ENCODE assay signal across 9 cellular contexts in genomic region chr22:37525073-37525745, GRCh38. TPM values are rescaled to one million over a fixed set of nuclear protein-coding genes. Genes with fewer than 3 reads are reported as not detected.
A peak's percentile ranks its signal among the peaks of the same experiment; 100 is the strongest.
DNase-seq lines count a peak whose midpoint lies in the region; ATAC-seq and TF ChIP-seq lines count a peak whose summit lies in the region.
"Had no signal": no experiment of that assay in that cellular context is flagged by ENCODE, and none has a peak within 500 bp of the region (broad histone marks: within the 10 kb centered on the region; RNA-seq: fewer than 3 reads in every experiment).

No MANE protein-coding gene starts in this region.

- no peak for TF ChIP-seq CTCF in gastroesophageal sphincter (IDR thresholded peaks at IDR 0.05)
- no peak for TF ChIP-seq CTCF in upper lobe of right lung (IDR thresholded peaks at IDR 0.05)

- H3K9me3 ChIP-seq in gastroesophageal sphincter (no peaks in the 10 kb centered on the region), upper lobe of right lung (no peaks in the 10 kb centered on the region)

- intact Hi-C loops in upper lobe of right lung (cut with DNase I): no loop called here

- ATAC-seq in gastroesophageal sphincter: peak; percentile 32
- peak; percentile 64 for ATAC-seq in upper lobe of right lung
- no peak for ATAC-seq in GM21367 (IDR thresholded peaks at IDR 0.05; ENCODE audit: unreplicated experiment)
- no peak for ATAC-seq in GM21619 (IDR thresholded peaks at IDR 0.05; ENCODE audit: unreplicated experiment)
- no peak for ATAC-seq in HG03460 (IDR thresholded peaks at IDR 0.05; ENCODE audit: unreplicated experiment)

- H3K27me3 ChIP-seq in gastroesophageal sphincter (peaks cover 63% of the 10 kb centered on the region), upper lobe of right lung (no peaks in the 10 kb centered on the region)

- WGBS in gastroesophageal sphincter (ENCODE audit: low coverage in 1 of 2), 2 donors: 73% methylated on average over 2 of the region's 10 CpGs; no CpG with 5 or more reads in 1 of the 2 donors

- peak overlapping the region in 1 of 4 donors; percentile 31 for H3K27ac ChIP-seq in gastroesophageal sphincter
- no peak overlapping the region for H3K27ac ChIP-seq in upper lobe of right lung

- no peak overlapping the region for H3K4me3 ChIP-seq in gastroesophageal sphincter
- H3K4me3 ChIP-seq in upper lobe of right lung: no peak overlapping the region

- TF ChIP-seq POLR2A in gastroesophageal sphincter (IDR thresholded peaks at IDR 0.05): no peak

- H3K36me3 ChIP-seq in gastroesophageal sphincter: no peaks in the 10 kb centered on the region
- no peaks in the 10 kb centered on the region for H3K36me3 ChIP-seq in upper lobe of right lung

- H3K4me1 ChIP-seq in gastroesophageal sphincter (peaks cover 0 to 6% (median 0%) of the 10 kb centered on the region in 3 donors), upper lobe of right lung (peaks cover 5% of the 10 kb centered on the region)

- TF ChIP-seq EP300 in gastroesophageal sphincter (IDR thresholded peaks at IDR 0.05): no peak

- DNase-seq in stimulated activated CD4-positive, alpha-beta T cell treated with anti-CD3 and anti-CD28 coated beads, Interleukin-12 subunit alpha, Interleukin-12 subunit beta, amount 100 ng/mL, for 4 hours: peak; percentile 13
- no peak for DNase-seq in stimulated activated CD4-positive, alpha-beta T cell treated with anti-CD3 and anti-CD28 coated beads, Interleukin-4, amount 100 ng/mL, for 24 hours
- DNase-seq in SW 1271 (lab: John Stamatoyannopoulos, UW) (peak; percentile 77 to 81), upper lobe of right lung (no peak)

RNA-seq across cellular contexts. Expression of gene CARD10, which starts 6.0 kb away (rescaled TPM):
- 10 to 100 TPM in 2 of 4 donors, 1 to 10 TPM in 2; 4.0 to 14.0 (median 9.9) TPM for total RNA-seq in gastroesophageal sphincter
- total RNA-seq in upper lobe of right lung: 17.0 TPM

RNA-seq across cellular contexts. Expression of gene CDC42EP1, which starts 35.1 kb away (rescaled TPM):
- 10 to 100 TPM; 19.0 to 37.7 (median 27.4) TPM for total RNA-seq in gastroesophageal sphincter
- total RNA-seq in upper lobe of right lung: 73.9 TPM

RNA-seq across cellular contexts. Expression of gene MFNG, which starts 39.0 kb away (rescaled TPM):
- total RNA-seq in gastroesophageal sphincter: 10 to 100 TPM in 3 of 4 donors, 1 to 10 TPM in 1; 6.4 to 14.6 (median 12.1) TPM
- total RNA-seq in upper lobe of right lung: 53.5 TPM

RNA-seq across cellular contexts. Expression of gene LGALS2, which starts 54.7 kb away (rescaled TPM):
- not detected for total RNA-seq in gastroesophageal sphincter
- 2.5 TPM for total RNA-seq in upper lobe of right lung
- total RNA-seq: T-helper 2 cell treated with Interferon-gamma antibody and Interleukin-4, amounts not matched to agents 100 ng/mL and 5 ng/mL, for 36 hours had no signal

Comparison
In these comparisons a context has a peak if more than half of its experiments do, and no peak if none do; other contexts are left out.
1. DNase-seq: peak in stimulated activated CD4-positive, alpha-beta T cell treated with anti-CD3 and anti-CD28 coated beads, Interleukin-12 subunit alpha, Interleukin-12 subunit beta, amount 100 ng/mL, for 4 hours (single experiment) and SW 1271 (2 of 2); none in stimulated activated CD4-positive, alpha-beta T cell treated with anti-CD3 and anti-CD28 coated beads, Interleukin-4, amount 100 ng/mL, for 24 hours (single experiment) and upper lobe of right lung (single experiment).
2. ATAC-seq: peak in gastroesophageal sphincter (single experiment) and upper lobe of right lung (single experiment); none in GM21367 (single experiment), GM21619 (single experiment) and HG03460 (single experiment).